ENCODE assay signal across 18 cellular contexts in the genomic region with DNA sequence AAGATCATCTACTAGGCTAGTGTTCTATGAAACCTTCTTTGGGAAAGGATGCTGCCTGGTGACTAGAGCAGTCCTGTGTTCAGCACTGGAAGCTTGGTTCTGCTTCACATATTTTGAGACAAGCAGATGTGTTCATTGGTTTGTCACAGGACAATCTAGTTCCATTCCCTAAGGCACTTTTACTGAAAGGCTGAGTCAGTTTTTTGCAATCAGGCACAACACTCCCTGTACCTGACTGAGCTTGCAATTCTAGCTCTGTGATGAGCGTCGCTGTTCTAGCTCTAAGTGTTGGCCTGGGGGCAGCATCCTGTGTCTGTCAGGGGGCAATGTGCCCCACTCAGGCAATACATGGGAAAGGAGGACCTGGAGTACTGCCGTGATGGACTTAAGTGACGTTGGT.
DNase-seq lines count a peak whose midpoint lies in the region; ATAC-seq and TF ChIP-seq lines count a peak whose summit lies in the region.
"Had no signal": no experiment of that assay in that cellular context is flagged by ENCODE, and none has a peak within 500 bp of the region (broad histone marks: within the 10 kb centered on the region; RNA-seq: fewer than 3 reads in every experiment).

No MANE protein-coding gene starts in this region.

- H2BK12ac ChIP-seq in mesenchymal stem cell (ENCODE audit: low read length in 2 of 2): no peak overlapping the region

- H2BK5ac ChIP-seq in mesenchymal stem cell (ENCODE audit: low read depth, low read length, poor library complexity, severe bottlenecking): no peak overlapping the region

- H3K4me1 Mint-ChIP-seq in HFFc6 (ENCODE audit: low read depth): peaks cover 16% of the 10 kb centered on the region
- H3K4me1 Mint-ChIP-seq: IgD-negative memory B cell had no signal

- H3K27me3 ChIP-seq in mesenchymal stem cell (ENCODE audit: control insufficient read depth in 1 of 2, insufficient read depth in 1 of 2, low read length in 2 of 2): peaks cover 0 to 3% of the 10 kb centered on the region in 2 experiments
- H3K27me3 ChIP-seq: neutrophil, sigmoid colon had no signal

- DNase-seq in Caki2 (ENCODE audit: low read depth) (peak; percentile 66), HFFc6 (peak; percentile 60), SK-N-DZ (ENCODE audit: low spot score) (peak; percentile 37), mesenchymal stem cell (no peak), ACHN (no peak)
- no peak for DNase-seq in stimulated activated CD4-positive, alpha-beta T cell treated with anti-CD3 and anti-CD28 coated beads, Interleukin-2, amount 100 ng/mL, for 24 hours
- DNase-seq: CD8-positive, alpha-beta T cell; central memory CD4-positive, alpha-beta T cell; effector memory CD4-positive, alpha-beta T cell; midbrain; NCI-H2227 treated with DMSO at 0.1 percent for 48 hours; Right ventricle myocardium superior; sigmoid colon had no signal

- H3K9me3 ChIP-seq in mesenchymal stem cell (ENCODE audit: control insufficient read depth, low read length): peaks cover 4% of the 10 kb centered on the region
- H3K9me3 ChIP-seq: neutrophil, sigmoid colon had no signal

- 75% methylated on average over 4 of the region's 4 CpGs for WGBS in mesenchymal stem cell

- no peak overlapping the region for H2AFZ ChIP-seq in mesenchymal stem cell (ENCODE audit: low read depth, low read length)

- no peak overlapping the region for H3K23ac ChIP-seq in mesenchymal stem cell (ENCODE audit: low read length in 2 of 2)

- H3K4me2 ChIP-seq in mesenchymal stem cell (ENCODE audit: low read length, poor library complexity, severe bottlenecking): no peak overlapping the region

- no peak overlapping the region for H3K4me3 ChIP-seq in mesenchymal stem cell (ENCODE audit: insufficient read depth in 1 of 2, low read depth in 1 of 2, low read length in 2 of 2)
- H3K4me3 ChIP-seq: sigmoid colon had no signal

- H2BK15ac ChIP-seq in mesenchymal stem cell (ENCODE audit: low read depth, poor library complexity, severe bottlenecking): no peak overlapping the region

- H3K36me3 ChIP-seq in mesenchymal stem cell (ENCODE audit: control insufficient read depth in 1 of 2, insufficient read depth in 2 of 2, low read depth in 1 of 2, low read length in 2 of 2): no peaks in the 10 kb centered on the region
- H3K36me3 ChIP-seq: neutrophil, sigmoid colon had no signal

- ATAC-seq in HG03442 (IDR thresholded peaks at IDR 0.05; ENCODE audit: unreplicated experiment) (no peak), GM18519 (IDR thresholded peaks at IDR 0.05; ENCODE audit: low FRiP score, unreplicated experiment) (no peak)
- ATAC-seq: CD8-positive, alpha-beta T cell had no signal

- H3K18ac ChIP-seq in mesenchymal stem cell (ENCODE audit: low read depth in 1 of 2, low read length in 2 of 2): no peak overlapping the region

- no peaks in the 10 kb centered on the region; the same call in 1 of the 2 replicates for H3K9me3 Mint-ChIP-seq in HFFc6

- H2AK5ac ChIP-seq in mesenchymal stem cell (ENCODE audit: low read length, severe bottlenecking): no peak overlapping the region

- peak; percentile 32; the same call in 1 of the 2 replicates for TF ChIP-seq CTCF in HFFc6 (IDR thresholded peaks at IDR 0.05)

- H3K27ac Mint-ChIP-seq in HFFc6: no peak overlapping the region
- H3K27ac Mint-ChIP-seq: activated T-helper 1 cell treated with anti-CD3 and anti-CD28 coated beads, Interleukin-12 subunit alpha, Interleukin-12 subunit beta, Interleukin-2, Interleukin-4 antibody, amounts not matched to agents 30 ng/mL and 10 ng/mL and 1 ng/mL, durations not matched to agents 14 hours and 24 hours and 36 hours; CD8-positive, alpha-beta T cell; IgD-negative memory B cell had no signal

- H3K4ac ChIP-seq in mesenchymal stem cell (ENCODE audit: low read depth in 1 of 2, low read length in 2 of 2): no peak overlapping the region

- H3K4me3 Mint-ChIP-seq in HFFc6: no peak overlapping the region
- H3K4me3 Mint-ChIP-seq: activated T-helper 1 cell treated with anti-CD3 and anti-CD28 coated beads, Interleukin-12 subunit alpha, Interleukin-12 subunit beta, Interleukin-2, Interleukin-4 antibody, amounts not matched to agents 30 ng/mL and 10 ng/mL and 1 ng/mL, durations not matched to agents 14 hours and 24 hours and 36 hours; CD8-positive, alpha-beta T cell had no signal

- peaks cover 4% of the 10 kb centered on the region; the same call in 1 of the 2 replicates for H3K36me3 Mint-ChIP-seq in HFFc6 (ENCODE audit: low read depth)
- H3K36me3 Mint-ChIP-seq: CD8-positive, alpha-beta T cell; IgD-negative memory B cell had no signal

- no peaks in the 10 kb centered on the region for H3K79me1 ChIP-seq in mesenchymal stem cell (replicated peaks; ENCODE audit: low read length, poor library complexity, severe bottlenecking)

- H3K27ac ChIP-seq in mesenchymal stem cell (ENCODE audit: low read length, poor library complexity, severe bottlenecking): no peak overlapping the region
- H3K27ac ChIP-seq: neutrophil, sigmoid colon had no signal

- H2BK120ac ChIP-seq in mesenchymal stem cell (ENCODE audit: low read depth, low read length): no peak overlapping the region

- H4K8ac ChIP-seq in mesenchymal stem cell (ENCODE audit: low read length): peak overlapping the region; percentile 14

- H3K9ac ChIP-seq in mesenchymal stem cell (ENCODE audit: low read length): no peak overlapping the region

- in situ Hi-C loops in Caki2 (cut with HindIII; ENCODE audit: low pct_unique_long_range_greater_than_20kb, low sequenced_read_pairs) (no loop called here), ACHN (cut with HindIII; ENCODE audit: low pct_ligation_motif_present, low pct_unique_long_range_greater_than_20kb, low sequenced_read_pairs) (no loop called here)

- H3K14ac ChIP-seq in mesenchymal stem cell (ENCODE audit: low read length in 2 of 2): no peak overlapping the region

- H4K91ac ChIP-seq in mesenchymal stem cell (ENCODE audit: low read length): no peak overlapping the region

- peaks cover 2% of the 10 kb centered on the region for H3K4me1 ChIP-seq in mesenchymal stem cell (ENCODE audit: control insufficient read depth, insufficient read depth, low read depth, low read length)
- H3K4me1 ChIP-seq: sigmoid colon had no signal

- no peaks in the 10 kb centered on the region; the same call in 1 of the 2 replicates for H3K27me3 Mint-ChIP-seq in HFFc6 (ENCODE audit: insufficient read depth)
- H3K27me3 Mint-ChIP-seq: IgD-negative memory B cell had no signal

Comparison
In these comparisons a context has a peak if more than half of its experiments do, and no peak if none do; other contexts are left out.
1. DNase-seq: peak in Caki2 (single experiment), HFFc6 (single experiment) and SK-N-DZ (single experiment); none in mesenchymal stem cell (single experiment), stimulated activated CD4-positive, alpha-beta T cell treated with anti-CD3 and anti-CD28 coated beads, Interleukin-2, amount 100 ng/mL, for 24 hours (0 of 2) and ACHN (single experiment).